21 cellular contexts compared by ENCODE assay signal in genomic region chr10:58240531-58240930, GRCh38. TPM values are rescaled to one million over a fixed set of nuclear protein-coding genes. Genes with fewer than 3 reads are reported as not detected.
DNase-seq lines count a peak whose midpoint lies in the region; ATAC-seq and TF ChIP-seq lines count a peak whose summit lies in the region.
"Had no signal": no experiment of that assay in that cellular context is flagged by ENCODE, and none has a peak within 500 bp of the region (broad histone marks: within the 10 kb centered on the region; RNA-seq: fewer than 3 reads in every experiment).

No MANE protein-coding gene starts in this region.

- CTCF ChIA-PET in AG04450 (lab: Charles Lee) (interaction anchor here (1.2 kb wide), 3 partner anchors 29 to 141 kb away, joined by 3 to 4 read pairs (median 4); partner anchors contain the start of gene CISD1), WTC11 (lab: Charles Lee) (no interaction called here)

- POLR2A ChIA-PET in AG04450 (lab: Yijun Ruan, JAX) (interaction anchor here (0.6 to 0.7 kb wide), 2 partner anchors 83 to 157 kb away, joined by 3 to 7 read pairs; no protein-coding TSS in a partner anchor), WTC11 (lab: Charles Lee) (no interaction called here)

- H3K27me3 ChIP-seq in AG04450 (ENCODE audit: control insufficient read depth, insufficient read depth, low read length) (no peaks in the 10 kb centered on the region), GM23338 (ENCODE audit: insufficient read depth) (no peaks in the 10 kb centered on the region)
- H3K27me3 ChIP-seq: sigmoid colon, SJCRH30, tibial artery had no signal

- peaks cover 24% of the 10 kb centered on the region for H3K4me1 ChIP-seq in GM23338 (ENCODE audit: insufficient read depth)
- H3K4me1 ChIP-seq: HAP-1, SJCRH30, tibial artery had no signal

- peaks cover 21% of the 10 kb centered on the region for H3K4me1 Mint-ChIP-seq in GM23338
- H3K4me1 Mint-ChIP-seq in WTC11: peaks cover 27% of the 10 kb centered on the region

- H3K4me3 ChIP-seq in AG04450 (ENCODE audit: low read depth, low read length) (no peak overlapping the region), GM23338 (no peak overlapping the region)
- H3K4me3 ChIP-seq: HAP-1, PC-9, sigmoid colon, SJCRH30, tibial artery had no signal

- H3K4me2 ChIP-seq in GM23338: peak overlapping the region; percentile 65
- H3K4me2 ChIP-seq: PC-9 had no signal

- peaks cover 13% of the 10 kb centered on the region; the same call in 1 of the 2 replicates for H3K9me3 ChIP-seq in AG04450 (ENCODE audit: control insufficient read depth, insufficient read depth, low read length)
- H3K9me3 ChIP-seq: HAP-1, sigmoid colon, SJCRH30, tibial artery had no signal

- H3K9me2 ChIP-seq in GM23338 (ENCODE audit: insufficient read depth): no peaks in the 10 kb centered on the region

- H3K9me3 Mint-ChIP-seq in GM23338 (peaks cover 29% of the 10 kb centered on the region), WTC11 (peaks cover 24% of the 10 kb centered on the region)

- peaks cover 53% of the 10 kb centered on the region for H3K36me3 Mint-ChIP-seq in GM23338 (ENCODE audit: low read depth)
- peaks cover 41% of the 10 kb centered on the region for H3K36me3 Mint-ChIP-seq in WTC11

- H3F3A ChIP-seq in GM23338 (replicated peaks; ENCODE audit: low read depth): no peaks in the 10 kb centered on the region

- H3K27me3 Mint-ChIP-seq in GM23338 (ENCODE audit: insufficient read depth, low read depth, poor library complexity): no peaks in the 10 kb centered on the region
- H3K27me3 Mint-ChIP-seq in WTC11 (ENCODE audit: low read depth): no peaks in the 10 kb centered on the region

- H3K4me3 Mint-ChIP-seq in GM23338: no peak overlapping the region
- H3K4me3 Mint-ChIP-seq in WTC11: no peak overlapping the region

- no peak for TF ChIP-seq CTCF in AG04450 (IDR thresholded peaks at IDR 0.05; ENCODE audit: low read depth, low read length)
- TF ChIP-seq CTCF in GM23338 (conservative IDR thresholded peaks at IDR 0.05; ENCODE audit: low read depth in 2 of 2): no peak
- TF ChIP-seq CTCF in WTC11 (IDR thresholded peaks at IDR 0.05): no peak

- peaks cover 6% of the 10 kb centered on the region for H4K20me1 ChIP-seq in GM23338 (replicated peaks; ENCODE audit: insufficient read depth)

- peak overlapping the region; percentile 13; the same call in 1 of the 2 replicates for H3K27ac Mint-ChIP-seq in GM23338
- H3K27ac Mint-ChIP-seq in WTC11: peak overlapping the region; percentile 30

- DNase-seq in AG04450 (ENCODE audit: low read depth, low spot score): no peak
- DNase-seq in GM23338 (ENCODE audit: low spot score): no peak
- DNase-seq in WTC11 (ENCODE audit: low spot score): no peak
- peak; percentile 57 for DNase-seq in glomerular visceral epithelial cell (ENCODE audit: extremely low spot score)
- DNase-seq: activated CD8-positive, alpha-beta memory T cell treated with anti-CD3 and anti-CD28 coated beads for 24 hours; glutamatergic neuron; MV-4-11; NCI-H187 treated with DMSO at 0.1 percent for 48 hours; NCI-H226; NCI-H82; PC-9; sigmoid colon; SJCRH30; stimulated activated CD4-positive, alpha-beta T cell treated with anti-CD3 and anti-CD28 coated beads, Interleukin-1b, Interleukin-23, amount 100 ng/mL, for 48 hours; stimulated activated naive CD4-positive, alpha-beta T cell; tibial artery had no signal

- H3K27ac ChIP-seq in AG04450 (ENCODE audit: low read depth, low read length) (peak overlapping the region; percentile 50), GM23338 (ENCODE audit: low read depth) (peak overlapping the region; percentile 40; the same call in 1 of the 2 replicates)
- H3K27ac ChIP-seq: PC-9, sigmoid colon, SJCRH30, tibial artery had no signal

- H3K79me2 ChIP-seq in GM23338 (replicated peaks; ENCODE audit: insufficient read depth): peaks cover 59% of the 10 kb centered on the region

- H2AFZ ChIP-seq in GM23338: no peak overlapping the region
- H2AFZ ChIP-seq: PC-9 had no signal

- peaks cover 2% of the 10 kb centered on the region; the same call in 1 of the 2 replicates for H3K36me3 ChIP-seq in GM23338 (ENCODE audit: insufficient read depth)
- H3K36me3 ChIP-seq: SJCRH30 had no signal

- no peak for ATAC-seq in GM23338
- ATAC-seq in WTC11: no peak
- ATAC-seq in GM21447 (IDR thresholded peaks at IDR 0.05; ENCODE audit: unreplicated experiment): no peak
- ATAC-seq in GM21723 (IDR thresholded peaks at IDR 0.05; ENCODE audit: unreplicated experiment): no peak
- no peak for ATAC-seq in GM18520 (IDR thresholded peaks at IDR 0.05; ENCODE audit: unreplicated experiment)
- ATAC-seq in GM18861 (IDR thresholded peaks at IDR 0.05; ENCODE audit: unreplicated experiment): no peak

TF ChIP-seq in GM23338, 12 proteins besides CTCF, POLR2A, EP300 and RAD21 (continues in another document):
- TF ChIP-seq ETS1 (IDR thresholded peaks at IDR 0.05) (no peak), POLR2AphosphoS5 (IDR thresholded peaks at IDR 0.05; ENCODE audit: low read depth) (no peak), CREB1 (CRISPR knock-in tag; IDR thresholded peaks at IDR 0.05; ENCODE audit: low read depth) (no peak), STAT1 (IDR thresholded peaks at IDR 0.05; ENCODE audit: unreplicated experiment) (no peak)

TF ChIP-seq in WTC11, 78 proteins besides CTCF, POLR2A, EP300 and RAD21:
- TF ChIP-seq SOX15 (CRISPR knock-in tag; IDR thresholded peaks at IDR 0.05) (no peak), USF2 (CRISPR knock-in tag; IDR thresholded peaks at IDR 0.05) (no peak), USF1 (CRISPR knock-in tag; IDR thresholded peaks at IDR 0.05) (no peak), ZNF423 (CRISPR knock-in tag; IDR thresholded peaks at IDR 0.05) (no peak), MYBL2 (CRISPR knock-in tag; IDR thresholded peaks at IDR 0.05) (no peak)

RNA-seq across cellular contexts. Expression of gene IPMK, which starts 27.2 kb away (rescaled TPM):
- polyA plus RNA-seq in AG04450 (2011; rRNA removed) (1.9 and 3.1 TPM in 2 replicates), GM23338 (2016; fragmentation: Nextera tagmentation; extraction: Ambion mirVana) (5.5 and 6.2 TPM in 2 replicates)
- 1.7 and 4.0 TPM in 2 replicates for polyA minus RNA-seq in AG04450 (2011; rRNA and poly(A)+ RNA removed)
- 17.6 and 17.8 TPM in 2 replicates for total RNA-seq in GM23338 (2014; rRNA removed; shearing (Covaris generic))
- total RNA-seq in WTC11 (2021): 9.7 to 10.9 TPM (median 9.9 TPM) in 3 replicates

RNA-seq across cellular contexts. Expression of gene CISD1, which starts 28.4 kb away (rescaled TPM):
- polyA plus RNA-seq in AG04450 (2011; rRNA removed) (59.9 and 80.0 TPM in 2 replicates), GM23338 (2016; fragmentation: Nextera tagmentation; extraction: Ambion mirVana) (82.5 and 99.9 TPM in 2 replicates)
- polyA minus RNA-seq in AG04450 (2011; rRNA and poly(A)+ RNA removed): 5.5 and 10.6 TPM in 2 replicates
- total RNA-seq in GM23338 (2014; rRNA removed; shearing (Covaris generic)): 19.9 and 21.2 TPM in 2 replicates
- total RNA-seq in WTC11 (2021): 46.6 to 53.8 TPM (median 48.3 TPM) in 3 replicates
